In the genomic region with DNA sequence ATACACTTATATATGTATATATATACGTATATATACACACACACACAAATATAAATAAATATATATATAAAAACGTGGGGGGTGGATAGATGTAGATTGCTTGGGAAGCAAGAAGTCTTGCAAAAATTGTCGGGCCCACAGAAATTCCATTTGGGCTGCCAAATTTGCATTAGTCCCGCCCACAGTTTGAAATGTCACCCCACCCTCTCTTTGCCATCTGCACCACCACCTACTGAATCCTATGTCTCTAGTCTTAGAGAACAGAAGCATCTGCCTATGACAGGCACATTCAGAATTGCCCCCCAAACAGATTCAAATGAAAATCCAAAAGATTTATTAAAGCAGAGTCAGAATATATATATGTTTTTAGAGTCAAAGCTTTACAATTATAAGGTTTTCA, we compare ENCODE assay signal across 20 cellular contexts. TPM values are rescaled to one million over a fixed set of nuclear protein-coding genes. Genes with fewer than 3 reads are reported as not detected.
"Had no signal": no experiment of that assay in that cellular context is flagged by ENCODE, and none has a peak within 500 bp of the region (broad histone marks: within the 10 kb centered on the region; RNA-seq: fewer than 3 reads in every experiment).

No MANE protein-coding gene starts in this region.

- H3K36me3 ChIP-seq: left lung, neural progenitor cell, ovary, sigmoid colon, tibial artery had no signal

- H3K27me3 ChIP-seq: dorsolateral prefrontal cortex, left lung, neural progenitor cell, ovary, sigmoid colon, testis, tibial artery had no signal

- FAIRE-seq: islet of Langerhans had no signal

- DNase-seq: dorsolateral prefrontal cortex; effector CD4-positive, alpha-beta T cell; hypothalamus; left cardiac atrium; left lung; mesenchymal stem cell; midbrain; naive thymus-derived CD4-positive, alpha-beta T cell; ovary; posterior cingulate gyrus; psoas muscle; right cardiac atrium; sigmoid colon; stimulated activated CD4-positive, alpha-beta T cell treated with anti-CD3 and anti-CD28 coated beads, Interleukin-4, amount 100 ng/mL, for 4 hours; stimulated activated naive CD8-positive, alpha-beta T cell treated with anti-CD3 and anti-CD28 coated beads, Interleukin-15, Interleukin-2, amounts not matched to agents 100 U/mL and 50 U/mL, for 24 hours; substantia nigra; testis; tibial artery had no signal

- H3K4me3 ChIP-seq: dorsolateral prefrontal cortex, left lung, neural progenitor cell, ovary, psoas muscle, sigmoid colon, testis, tibial artery had no signal

RNA-seq across cellular contexts. Expression of a gene that starts 25.6 kb away (rescaled TPM):
- total RNA-seq: naive thymus-derived CD4-positive, alpha-beta T cell had no signal
